Comparison of ENCODE assay signal across 1 cellular context in the genomic region with DNA sequence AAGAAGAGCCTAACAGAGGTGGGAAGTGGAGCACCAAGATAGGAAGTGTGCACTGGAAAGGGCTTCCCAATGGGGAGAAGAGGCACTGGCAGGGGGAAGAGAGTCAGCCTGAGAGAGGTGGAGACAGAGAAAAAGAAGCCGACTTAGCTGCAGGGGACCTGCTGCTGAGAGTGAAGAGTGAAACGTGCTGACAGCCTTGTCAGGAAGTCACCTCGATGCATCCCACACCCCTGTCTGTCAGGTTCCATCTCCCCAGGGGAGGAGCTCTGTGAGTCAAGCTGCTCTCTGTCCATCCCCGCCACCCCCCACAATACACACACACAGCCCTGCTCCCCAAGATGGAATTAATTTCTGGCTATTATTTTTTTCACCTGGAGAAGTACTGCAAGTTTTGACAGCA.
TF ChIP-seq lines count a peak whose summit lies in the region.

No MANE protein-coding gene starts in this region.

TF ChIP-seq in GM12878, 131 proteins besides CTCF, POLR2A, EP300 and RAD21:
- TF ChIP-seq STAT3 (IDR thresholded peaks at IDR 0.05; ENCODE audit: low read depth, low read length) (no peak), RCOR1 (conservative IDR thresholded peaks at IDR 0.05; ENCODE audit: low read depth, low read length) (no peak), PAX8 (IDR thresholded peaks at IDR 0.05) (no peak), GABPA (IDR thresholded peaks at IDR 0.05; ENCODE audit: low read depth) (no peak), FOXK2 (IDR thresholded peaks at IDR 0.05) (no peak), LARP7 (IDR thresholded peaks at IDR 0.05) (no peak), ZZZ3 (IDR thresholded peaks at IDR 0.05; ENCODE audit: control insufficient read depth, insufficient read length, low read depth) (no peak), BHLHE40 (IDR thresholded peaks at IDR 0.05; ENCODE audit: borderline replicate concordance in 1 of 2, low read depth in 2 of 2, low read length in 1 of 2) (peak in 1 of 2 experiments; percentile 12; a peak in 1 of 4 replicates), CHD1 (IDR thresholded peaks at IDR 0.05; ENCODE audit: low read depth, low read length) (no peak), RAD51 (IDR thresholded peaks at IDR 0.05) (no peak), CREB1 (IDR thresholded peaks at IDR 0.05; ENCODE audit: low read depth) (no peak), CBFB (IDR thresholded peaks at IDR 0.05; ENCODE audit: low read depth) (no peak), CHD2 (IDR thresholded peaks at IDR 0.05; ENCODE audit: borderline replicate concordance, low read depth, low read length) (no peak)
- TF ChIP-seq, protein P1, sequence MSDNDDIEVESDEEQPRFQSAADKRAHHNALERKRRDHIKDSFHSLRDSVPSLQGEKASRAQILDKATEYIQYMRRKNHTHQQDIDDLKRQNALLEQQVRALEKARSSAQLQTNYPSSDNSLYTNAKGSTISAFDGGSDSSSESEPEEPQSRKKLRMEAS (IDR thresholded peaks at IDR 0.05; ENCODE audit: low read depth, low read length) = no peak
- TF ChIP-seq, protein P2, sequence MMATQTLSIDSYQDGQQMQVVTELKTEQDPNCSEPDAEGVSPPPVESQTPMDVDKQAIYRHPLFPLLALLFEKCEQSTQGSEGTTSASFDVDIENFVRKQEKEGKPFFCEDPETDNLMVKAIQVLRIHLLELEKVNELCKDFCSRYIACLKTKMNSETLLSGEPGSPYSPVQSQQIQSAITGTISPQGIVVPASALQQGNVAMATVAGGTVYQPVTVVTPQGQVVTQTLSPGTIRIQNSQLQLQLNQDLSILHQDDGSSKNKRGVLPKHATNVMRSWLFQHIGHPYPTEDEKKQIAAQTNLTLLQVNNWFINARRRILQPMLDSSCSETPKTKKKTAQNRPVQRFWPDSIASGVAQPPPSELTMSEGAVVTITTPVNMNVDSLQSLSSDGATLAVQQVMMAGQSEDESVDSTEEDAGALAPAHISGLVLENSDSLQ (IDR thresholded peaks at IDR 0.05) = 0 out of 2 replicates have a peak, but pooled peaks have one; percentile 12
